In the genomic region with DNA sequence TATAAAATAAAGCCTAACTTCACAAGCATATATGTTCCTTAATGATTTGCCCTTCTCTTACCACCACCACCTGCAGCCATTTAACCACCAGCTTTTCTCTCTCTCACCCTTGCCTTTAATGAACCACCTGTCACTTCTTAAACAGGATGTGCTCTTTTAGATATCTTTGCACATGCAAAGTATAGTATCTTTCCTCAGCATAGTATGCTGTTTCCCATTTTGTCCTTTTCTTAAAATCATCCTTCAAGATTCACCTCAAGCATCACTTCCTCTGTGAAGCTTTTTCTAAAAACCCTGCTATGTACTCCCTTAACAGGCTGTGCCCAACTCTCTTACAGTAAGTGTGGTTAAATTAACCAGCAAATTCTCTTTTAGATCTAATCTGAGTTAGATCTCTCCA, we compare ENCODE assay signal across 12 cellular contexts. TPM values are rescaled to one million over a fixed set of nuclear protein-coding genes. Genes with fewer than 3 reads are reported as not detected.
A peak's percentile ranks its signal among the peaks of the same experiment; 100 is the strongest.
DNase-seq lines count a peak whose midpoint lies in the region; ATAC-seq lines count a peak whose summit lies in the region.
"Had no signal": no experiment of that assay in that cellular context is flagged by ENCODE, and none has a peak within 500 bp of the region (broad histone marks: within the 10 kb centered on the region; RNA-seq: fewer than 3 reads in every experiment).

No MANE protein-coding gene starts in this region.

- peaks cover 47% of the 10 kb centered on the region for H3K4me1 Mint-ChIP-seq in activated naive CD4-positive, alpha-beta T cell treated with anti-CD3 and anti-CD28 coated beads for 36 hours (ENCODE audit: low read depth)
- peaks cover 21% of the 10 kb centered on the region for H3K4me1 Mint-ChIP-seq in T-helper 2 cell treated with Interferon-gamma antibody and Interleukin-4, amounts not matched to agents 5 μg/mL and 100 μg/mL, for 36 hours (ENCODE audit: low read depth)

- H3K4me3 Mint-ChIP-seq in activated naive CD4-positive, alpha-beta T cell treated with anti-CD3 and anti-CD28 coated beads for 36 hours: no peak overlapping the region
- H3K4me3 Mint-ChIP-seq in T-helper 2 cell treated with Interferon-gamma antibody and Interleukin-4, amounts not matched to agents 5 μg/mL and 100 μg/mL, for 36 hours: no peak overlapping the region

- CTCF ChIA-PET in activated naive CD4-positive, alpha-beta T cell treated with anti-CD3 and anti-CD28 coated beads for 36 hours (lab: Charles Lee): interaction anchor here (0.8 to 1.2 kb wide), 4 partner anchors 16 to 34 kb away, joined by 3 to 4 read pairs (median 3); no protein-coding TSS in a partner anchor

- H3K27ac Mint-ChIP-seq in activated naive CD4-positive, alpha-beta T cell treated with anti-CD3 and anti-CD28 coated beads for 36 hours: peak overlapping the region; percentile 69
- H3K27ac Mint-ChIP-seq in T-helper 2 cell treated with Interferon-gamma antibody and Interleukin-4, amounts not matched to agents 5 μg/mL and 100 μg/mL, for 36 hours: peak overlapping the region; percentile 43

- ATAC-seq in HG02885 (IDR thresholded peaks at IDR 0.05; ENCODE audit: poor library complexity, unreplicated experiment): peak; percentile 76
- ATAC-seq: HepG2 had no signal

- intact Hi-C loops in activated naive CD4-positive, alpha-beta T cell treated with anti-CD3 and anti-CD28 coated beads for 36 hours (cut with micrococcal nuclease): no loop called here

- H3K36me3 Mint-ChIP-seq in activated naive CD4-positive, alpha-beta T cell treated with anti-CD3 and anti-CD28 coated beads for 36 hours (ENCODE audit: low read depth): no peaks in the 10 kb centered on the region
- no peaks in the 10 kb centered on the region for H3K36me3 Mint-ChIP-seq in T-helper 2 cell treated with Interferon-gamma antibody and Interleukin-4, amounts not matched to agents 5 μg/mL and 100 μg/mL, for 36 hours (ENCODE audit: low read depth)

- H3K27me3 Mint-ChIP-seq in activated naive CD4-positive, alpha-beta T cell treated with anti-CD3 and anti-CD28 coated beads for 36 hours (ENCODE audit: low read depth): no peaks in the 10 kb centered on the region
- no peaks in the 10 kb centered on the region for H3K27me3 Mint-ChIP-seq in T-helper 2 cell treated with Interferon-gamma antibody and Interleukin-4, amounts not matched to agents 5 μg/mL and 100 μg/mL, for 36 hours (ENCODE audit: low read depth)

- H3K9me3 Mint-ChIP-seq in activated naive CD4-positive, alpha-beta T cell treated with anti-CD3 and anti-CD28 coated beads for 36 hours: no peaks in the 10 kb centered on the region
- H3K9me3 Mint-ChIP-seq in T-helper 2 cell treated with Interferon-gamma antibody and Interleukin-4, amounts not matched to agents 5 μg/mL and 100 μg/mL, for 36 hours: no peaks in the 10 kb centered on the region

- no peak for DNase-seq in activated naive CD4-positive, alpha-beta T cell treated with anti-CD3 and anti-CD28 coated beads for 36 hours
- DNase-seq in activated naive CD4-positive, alpha-beta T cell treated with Interleukin-2 at 50 U/mL for 16 hours: no peak
- DNase-seq in T-helper 2 cell treated with Interferon-gamma antibody and Interleukin-4, amounts not matched to agents 5 μg/mL and 100 μg/mL, for 36 hours (ENCODE audit: low spot score): no peak
- DNase-seq in nucleus accumbens (lab: John Stamatoyannopoulos, UW) (no peak), NCI-H2171 treated with DMSO at 0.1 percent for 48 hours (lab: John Stamatoyannopoulos, UW) (no peak), iPS-NIHi7 (ENCODE audit: extremely low spot score) (no peak), GM19238 (ENCODE audit: insufficient read length, low spot score) (no peak)
- DNase-seq: activated effector memory CD4-positive, alpha-beta T cell treated with Interleukin-2 at 50 U/mL for 16 hours; GOT3; NCI-H446 had no signal

RNA-seq across cellular contexts. Expression of gene CNOT6L, which starts 8.2 kb away (rescaled TPM):
- 100 to 1,000 TPM; 108 TPM for total RNA-seq in activated naive CD4-positive, alpha-beta T cell treated with anti-CD3 and anti-CD28 coated beads for 36 hours

RNA-seq across cellular contexts. Expression of gene MRPL1, which starts 35.3 kb away (rescaled TPM):
- total RNA-seq in activated naive CD4-positive, alpha-beta T cell treated with anti-CD3 and anti-CD28 coated beads for 36 hours: 10 to 100 TPM; 37.5 to 39.8 TPM
